Comparison of ENCODE assay signal across 8 cellular contexts in genomic region chr1:205592443-205593003, GRCh38. TPM values are rescaled to one million over a fixed set of nuclear protein-coding genes. Genes with fewer than 3 reads are reported as not detected.
DNase-seq lines count a peak whose midpoint lies in the region; ATAC-seq, FAIRE-seq and TF ChIP-seq lines count a peak whose summit lies in the region.

No MANE protein-coding gene starts in this region.

- intact Hi-C loops in heart left ventricle (cut with DNase I) (loop anchor here in 8 of 10 donors (1.0 to 10.0 kb wide), 12 partner anchors 40 to 512 kb away; partner anchors contain the start of gene ELK4 (in 5 of the 8)), cardiac septum (cut with DNase I) (loop anchor here (5.0 kb wide), 1 partner anchor 120 kb away; no protein-coding TSS in a partner anchor), HepG2 (cut with micrococcal nuclease; ENCODE audit: unreplicated experiment) (loop anchor here (1.0 to 2.0 kb wide), 3 partner anchors 40 to 118 kb away; partner anchors contain the start of gene ELK4), vagina (cut with DNase I) (loop anchor here (5.0 kb wide), 1 partner anchor 65 kb away; no protein-coding TSS in a partner anchor)

- 80 to 87% (median 83%) methylated on average over 14 of the region's 14 CpGs for WGBS in heart left ventricle, 4 donors
- WGBS in HepG2 (ENCODE audit: low lambda C conversion rate) = 70% methylated on average over 14 of the region's 14 CpGs

- TSS peak; percentile 70 for BruUV-seq in HepG2 (replicated peaks; lab: Mats Ljungman, UMichigan)

- peak overlapping the region; percentile 52 for H3K9ac ChIP-seq in HepG2 (ENCODE audit: insufficient read depth, low read depth, low read length)

- H3K4me1 ChIP-seq in heart left ventricle (peaks cover 0 to 34% (median 14%) of the 10 kb centered on the region in 12 donors), HepG2 (ENCODE audit: insufficient read depth, low read length) (peaks cover 36% of the 10 kb centered on the region), vagina (peaks cover 14% of the 10 kb centered on the region)

- H3K9me3 ChIP-seq in heart left ventricle = no peaks in the 10 kb centered on the region
- H3K9me3 ChIP-seq in HepG2 (ENCODE audit: low read length) = no peaks in the 10 kb centered on the region
- H3K9me3 ChIP-seq in vagina = no peaks in the 10 kb centered on the region

- peaks cover 42% of the 10 kb centered on the region for H3K4me1 Mint-ChIP-seq in activated T-cell treated with anti-CD3 and anti-CD28 coated beads, Interleukin-2, amount 50 U/mL, for 72 hours (ENCODE audit: low read depth)

- H3K36me3 ChIP-seq in heart left ventricle = no peaks in the 10 kb centered on the region
- 0 out of 5 replicates have a peak, but pooled peaks cover 0 to 2% of the 10 kb centered on the region in 2 experiments for H3K36me3 ChIP-seq in HepG2 (replicated peaks in 1 of 2; ENCODE audit: control insufficient read depth in 1 of 2, insufficient read depth in 2 of 2, low read length in 2 of 2)
- no peaks in the 10 kb centered on the region for H3K36me3 ChIP-seq in vagina

- no peaks in the 10 kb centered on the region for H4K20me1 ChIP-seq in HepG2 (ENCODE audit: insufficient read depth, low read length)

- H3K4me3 Mint-ChIP-seq in activated T-cell treated with anti-CD3 and anti-CD28 coated beads, Interleukin-2, amount 50 U/mL, for 72 hours = peak overlapping the region; percentile 73 to 80

- peak overlapping the region in 7 of 12 donors; percentile 46 to 59 (median 52) for H3K4me3 ChIP-seq in heart left ventricle
- H3K4me3 ChIP-seq in HepG2 (replicated peaks in 1 of 3; ENCODE audit: insufficient read depth in 1 of 3, low read depth in 2 of 3, low read length in 3 of 3) = peak overlapping the region in 2 of 3 experiments; percentile 33 to 85; a peak in 3 of 6 replicates
- peak overlapping the region; percentile 26 to 43 for H3K4me3 ChIP-seq in vagina

- ATAC-seq in heart left ventricle (no peak), HepG2 (no peak), HG03108 (IDR thresholded peaks at IDR 0.05; ENCODE audit: unreplicated experiment) (no peak), HG02884 (IDR thresholded peaks at IDR 0.05; ENCODE audit: unreplicated experiment) (no peak)
- no peak for ATAC-seq in activated T-cell treated with anti-CD3 and anti-CD28 coated beads, Interleukin-2, amount 50 U/mL, for 72 hours (replicated peaks in 1 of 2)

- no peaks in the 10 kb centered on the region for H3K9me3 Mint-ChIP-seq in activated T-cell treated with anti-CD3 and anti-CD28 coated beads, Interleukin-2, amount 50 U/mL, for 72 hours

- peaks cover 0 to 6% of the 10 kb centered on the region in 2 donors for H3K36me3 Mint-ChIP-seq in activated T-cell treated with anti-CD3 and anti-CD28 coated beads, Interleukin-2, amount 50 U/mL, for 72 hours (ENCODE audit: insufficient read depth in 2 of 2)

- no peak for DNase-seq in heart left ventricle
- DNase-seq in cardiac septum (ENCODE audit: low spot score) = no peak
- DNase-seq in activated T-cell treated with anti-CD3 and anti-CD28 coated beads, Interleukin-2, amount 50 U/mL, for 72 hours = no peak
- no peak for DNase-seq in HepG2 (ENCODE audit: low spot score)
- peak in 1 of 2 donors; percentile 69 for DNase-seq in vagina (ENCODE audit: extremely low spot score in 2 of 2)
- no peak for DNase-seq in kidney glomerular epithelial cell (lab: John Stamatoyannopoulos, UW)

- POLR2A ChIA-PET in HepG2 (lab: Yijun Ruan, JAX) = interaction anchor here (1.2 to 2.9 kb wide), 7 partner anchors 9 to 156 kb away, joined by 3 to 63 read pairs (median 8); partner anchors contain the start of gene ELK4

- no peak for TF ChIP-seq CTCF in heart left ventricle (IDR thresholded peaks at IDR 0.05)
- no peak for TF ChIP-seq CTCF in HepG2 (CRISPR knock-in tag; IDR thresholded peaks at IDR 0.05)
- TF ChIP-seq CTCF in vagina (IDR thresholded peaks at IDR 0.05) = no peak

- in situ Hi-C loops in HepG2 (cut with HindIII; ENCODE audit: extremely low pct_ligation_motif_present, low pct_unique_long_range_greater_than_20kb) = loop anchor here (5.0 kb wide), 3 partner anchors 40 to 125 kb away; partner anchors contain the start of gene ELK4

- TF ChIP-seq RAD21 in HepG2 (CRISPR knock-in tag; IDR thresholded peaks at IDR 0.05) = no peak

- H3K27ac Mint-ChIP-seq in activated T-cell treated with anti-CD3 and anti-CD28 coated beads, Interleukin-2, amount 50 U/mL, for 72 hours = no peak overlapping the region

- H3K27ac ChIP-seq in heart left ventricle (peak overlapping the region in 1 of 12 donors; percentile 64), HepG2 (ENCODE audit: extremely low read length, insufficient read depth, low read length) (no peak overlapping the region), vagina (peak overlapping the region; percentile 59)

- H2AFZ ChIP-seq in HepG2 (ENCODE audit: low read length) = no peak overlapping the region

- TF ChIP-seq EP300 in HepG2 (IDR thresholded peaks at IDR 0.05; ENCODE audit: low read depth in 2 of 2, low read length in 2 of 2) = no peak
- TF ChIP-seq EP300 in HepG2 (CRISPR knock-in tag; IDR thresholded peaks at IDR 0.05; ENCODE audit: borderline replicate concordance) = no peak

- FAIRE-seq in HepG2 (lab: Jason Lieb, UNC) = no peak

- H3K27me3 Mint-ChIP-seq in activated T-cell treated with anti-CD3 and anti-CD28 coated beads, Interleukin-2, amount 50 U/mL, for 72 hours (ENCODE audit: low read depth) = no peaks in the 10 kb centered on the region

- peak overlapping the region; percentile 91 for H3K4me2 ChIP-seq in HepG2 (ENCODE audit: low read depth, low read length)

- no peaks in the 10 kb centered on the region for H3K27me3 ChIP-seq in heart left ventricle
- H3K27me3 ChIP-seq in HepG2 (ENCODE audit: control insufficient read depth in 1 of 2, insufficient read depth in 2 of 2, low read length in 2 of 2) = 0 out of 5 replicates have a peak, but pooled peaks cover 0 to 3% of the 10 kb centered on the region in 2 experiments
- H3K27me3 ChIP-seq in vagina = no peaks in the 10 kb centered on the region

- no peaks in the 10 kb centered on the region for H3K79me2 ChIP-seq in HepG2 (ENCODE audit: insufficient read depth, low read length)

- CTCF ChIA-PET in HepG2 (lab: Yijun Ruan, JAX; ENCODE audit: low intra/inter-chr PET ratio, low total read pairs) = interaction anchor here (0.9 to 5.1 kb wide), 4 partner anchors 39 to 118 kb away, joined by 4 to 99 read pairs (median 12); partner anchors contain the start of gene ELK4

- no peak for TF ChIP-seq POLR2A in heart left ventricle (IDR thresholded peaks at IDR 0.05)
- no peak for TF ChIP-seq POLR2A in HepG2 (IDR thresholded peaks at IDR 0.05; ENCODE audit: insufficient read depth in 1 of 2, low read depth in 2 of 2, low read length in 2 of 2)
- no peak for TF ChIP-seq POLR2A in vagina (IDR thresholded peaks at IDR 0.05)

TF ChIP-seq in HepG2, 621 proteins besides CTCF, POLR2A, EP300 and RAD21:
- TF ChIP-seq ADNP (CRISPR knock-in tag; IDR thresholded peaks at IDR 0.05) (no peak), DMAP1 (CRISPR knock-in tag; IDR thresholded peaks at IDR 0.05) (peak; percentile 5; the same call in 1 of the 2 replicates), ZNF709 (CRISPR knock-in tag; IDR thresholded peaks at IDR 0.05) (no peak), ZNF33B (CRISPR knock-in tag; IDR thresholded peaks at IDR 0.05) (no peak)
- TF ChIP-seq, protein P1, sequence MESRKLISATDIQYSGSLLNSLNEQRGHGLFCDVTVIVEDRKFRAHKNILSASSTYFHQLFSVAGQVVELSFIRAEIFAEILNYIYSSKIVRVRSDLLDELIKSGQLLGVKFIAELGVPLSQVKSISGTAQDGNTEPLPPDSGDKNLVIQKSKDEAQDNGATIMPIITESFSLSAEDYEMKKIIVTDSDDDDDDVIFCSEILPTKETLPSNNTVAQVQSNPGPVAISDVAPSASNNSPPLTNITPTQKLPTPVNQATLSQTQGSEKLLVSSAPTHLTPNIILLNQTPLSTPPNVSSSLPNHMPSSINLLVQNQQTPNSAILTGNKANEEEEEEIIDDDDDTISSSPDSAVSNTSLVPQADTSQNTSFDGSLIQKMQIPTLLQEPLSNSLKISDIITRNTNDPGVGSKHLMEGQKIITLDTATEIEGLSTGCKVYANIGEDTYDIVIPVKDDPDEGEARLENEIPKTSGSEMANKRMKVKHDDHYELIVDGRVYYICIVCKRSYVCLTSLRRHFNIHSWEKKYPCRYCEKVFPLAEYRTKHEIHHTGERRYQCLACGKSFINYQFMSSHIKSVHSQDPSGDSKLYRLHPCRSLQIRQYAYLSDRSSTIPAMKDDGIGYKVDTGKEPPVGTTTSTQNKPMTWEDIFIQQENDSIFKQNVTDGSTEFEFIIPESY (CRISPR knock-in tag; IDR thresholded peaks at IDR 0.05) = peak; percentile 43; the same call in 1 of the 2 replicates

RNA-seq across cellular contexts. Expression of gene ELK4, which starts 39.3 kb away (rescaled TPM):
- total RNA-seq in heart left ventricle (10 to 100 TPM; 18.5 to 54.9 (median 36.5) TPM), cardiac septum (42.3 TPM), HepG2 (2016; rRNA removed; fragmentation: Illumina TruSeq; extraction: Trizol) (13.1 and 15.0 TPM in 2 replicates), vagina (24.1 TPM)
- polyA plus RNA-seq in heart left ventricle (10 to 100 TPM in 1 of 2 donors, 1 to 10 TPM in 1; 5.0 to 11.3 TPM), HepG2 (2011; rRNA removed) (6.8 and 8.3 TPM in 2 replicates)
- total RNA-seq in activated T-cell treated with anti-CD3 and anti-CD28 coated beads, Interleukin-2, amount 50 U/mL, for 72 hours = 10 to 100 TPM; 72.8 to 86.8 TPM
- 17.4 and 18.2 TPM in 2 replicates for total RNA-seq in HepG2 (2016; cell fraction: cytosol; rRNA removed; fragmentation: Illumina TruSeq; extraction: Trizol; ENCODE audit: low read depth)
- total RNA-seq in HepG2 (2016; cell fraction: insoluble cytoplasmic fraction; rRNA removed; fragmentation: Illumina TruSeq; extraction: Trizol) = 12.5 and 14.4 TPM in 2 replicates
- total RNA-seq in HepG2 (2016; cell fraction: membrane; rRNA removed; fragmentation: Illumina TruSeq; extraction: Trizol) = 27.6 and 35.3 TPM in 2 replicates
- 14.7 and 15.8 TPM in 2 replicates for total RNA-seq in HepG2 (2016; cell fraction: nucleus; rRNA removed; fragmentation: Illumina TruSeq; extraction: Trizol)
- polyA plus RNA-seq in HepG2 (2011; cell fraction: cytosol; rRNA removed) = 2.3 and 3.5 TPM in 2 replicates
- polyA plus RNA-seq in HepG2 (2011; cell fraction: nucleus; rRNA removed) = 11.0 and 12.1 TPM in 2 replicates
- 9.9 and 11.2 TPM in 2 replicates for polyA plus RNA-seq in HepG2 (2012)
- 9.0 and 9.8 TPM in 2 replicates for polyA plus RNA-seq in HepG2 (2016; cell fraction: cytosol; fragmentation: Illumina TruSeq; extraction: Trizol; ENCODE audit: low read depth)
- 12.2 TPM in 2 replicates for polyA plus RNA-seq in HepG2 (2016; cell fraction: insoluble cytoplasmic fraction; fragmentation: Illumina TruSeq; extraction: Trizol; ENCODE audit: low read depth)
- polyA plus RNA-seq in HepG2 (2016; cell fraction: membrane; fragmentation: Illumina TruSeq; extraction: Trizol; ENCODE audit: low read depth) = 15.0 TPM in 2 replicates
- polyA plus RNA-seq in HepG2 (2016; cell fraction: nucleus; fragmentation: Illumina TruSeq; extraction: Trizol; ENCODE audit: insufficient read depth, low read depth) = 20.1 and 20.3 TPM in 2 replicates
- polyA minus RNA-seq in HepG2 (2011; rRNA and poly(A)+ RNA removed; ENCODE audit: low replicate concordance) = 12.0 and 30.8 TPM in 2 replicates
- polyA minus RNA-seq in HepG2 (2011; cell fraction: cytosol; rRNA and poly(A)+ RNA removed) = 11.9 and 12.8 TPM in 2 replicates
- polyA minus RNA-seq in HepG2 (2011; cell fraction: nucleus; rRNA and poly(A)+ RNA removed) = 21.0 and 22.3 TPM in 2 replicates
